Comparison of ENCODE assay signal across 6 cellular contexts in genomic region chr1:146393796-146394195, GRCh38.
DNase-seq lines count a peak whose midpoint lies in the region; ATAC-seq, FAIRE-seq and TF ChIP-seq lines count a peak whose summit lies in the region.
"Not testable (repeated sequence)": the region's sequence is repeated elsewhere in the genome, so short reads cannot be mapped to it uniquely, and the experiment has no call there.

No MANE protein-coding gene starts in this region.

- H3K4me1 Mint-ChIP-seq in CD14-positive monocyte; GM23338; astrocyte (ENCODE audit: low read depth, unreplicated experiment); naive B cell; stimulated activated memory B cell treated with anti-CD40 and anti-IgM and Interleukin-4, amounts not matched to agents 10 μg/mL and 1 μg/mL and 100 μg/mL, for 72 hours: not testable (repeated sequence)

- H3K79me2 ChIP-seq in GM23338 (replicated peaks; ENCODE audit: insufficient read depth); astrocyte (ENCODE audit: insufficient read depth, low read length): not testable (repeated sequence)

- H3K4me1 ChIP-seq in GM23338 (ENCODE audit: insufficient read depth); astrocyte (ENCODE audit: insufficient read depth, low read length): not testable (repeated sequence)

- H3K4me2 ChIP-seq in GM23338, result peak overlapping the region; percentile 38; the same call in 1 of the 2 replicates
- H3K4me2 ChIP-seq in astrocyte (ENCODE audit: low read length), result not testable (repeated sequence)

- H2AFZ ChIP-seq in GM23338, result not testable (repeated sequence)
- peak overlapping the region; percentile 4 for H2AFZ ChIP-seq in astrocyte (ENCODE audit: low read depth, low read length)

- DNase-seq in CD14-positive monocyte (ENCODE audit: low spot score); astrocyte (ENCODE audit: low read depth); naive B cell: not testable (repeated sequence)
- peak; percentile 18 for DNase-seq in GM23338 (ENCODE audit: low spot score)
- peak; percentile 22 for DNase-seq in islet precursor cell

- H3K4me3 ChIP-seq in GM23338, result peak overlapping the region; percentile 45; the same call in 1 of the 2 replicates
- H3K4me3 ChIP-seq in astrocyte (ENCODE audit: insufficient read depth, low read depth, low read length), result not testable (repeated sequence)

- H3F3A ChIP-seq in GM23338 (replicated peaks; ENCODE audit: low read depth), result not testable (repeated sequence)

- peak; percentile 73 for ATAC-seq in GM23338
- ATAC-seq in naive B cell (ENCODE audit: low read depth in 2 of 2); stimulated activated memory B cell treated with anti-CD40 and anti-IgM and Interleukin-4, amounts not matched to agents 10 μg/mL and 1 μg/mL and 100 μg/mL, for 72 hours: not testable (repeated sequence)

- H3K27ac ChIP-seq in GM23338 (ENCODE audit: low read depth); astrocyte (ENCODE audit: low read depth, low read length): not testable (repeated sequence)

- not testable (repeated sequence) for H3K9me3 Mint-ChIP-seq in CD14-positive monocyte; GM23338; astrocyte (ENCODE audit: unreplicated experiment); naive B cell; stimulated activated memory B cell treated with anti-CD40 and anti-IgM and Interleukin-4, amounts not matched to agents 10 μg/mL and 1 μg/mL and 100 μg/mL, for 72 hours

- not testable (repeated sequence) for H3K27me3 ChIP-seq in GM23338 (ENCODE audit: insufficient read depth); astrocyte (ENCODE audit: insufficient read depth, low read length)

- TF ChIP-seq CTCF in CD14-positive monocyte (IDR thresholded peaks at IDR 0.05); GM23338 (conservative IDR thresholded peaks at IDR 0.05; ENCODE audit: low read depth in 2 of 2); astrocyte (IDR thresholded peaks at IDR 0.05; ENCODE audit: insufficient read depth, low read depth, low read length): not testable (repeated sequence)

- not testable (repeated sequence) for H3K36me3 Mint-ChIP-seq in CD14-positive monocyte; GM23338 (ENCODE audit: low read depth); astrocyte (ENCODE audit: low read depth, unreplicated experiment); naive B cell; stimulated activated memory B cell treated with anti-CD40 and anti-IgM and Interleukin-4, amounts not matched to agents 10 μg/mL and 1 μg/mL and 100 μg/mL, for 72 hours

- H3K27me3 Mint-ChIP-seq in CD14-positive monocyte (ENCODE audit: low read depth in 3 of 3); GM23338 (ENCODE audit: insufficient read depth, low read depth, poor library complexity); astrocyte (ENCODE audit: low read depth, unreplicated experiment); naive B cell; stimulated activated memory B cell treated with anti-CD40 and anti-IgM and Interleukin-4, amounts not matched to agents 10 μg/mL and 1 μg/mL and 100 μg/mL, for 72 hours: not testable (repeated sequence)

- not testable (repeated sequence) for FAIRE-seq in astrocyte (lab: Jason Lieb, UNC)

- H3K9ac ChIP-seq in astrocyte (ENCODE audit: low read length), result not testable (repeated sequence)

- not testable (repeated sequence) for H3K36me3 ChIP-seq in GM23338 (ENCODE audit: insufficient read depth); astrocyte (ENCODE audit: insufficient read depth, low read length)

- H3K9me3 ChIP-seq in astrocyte (ENCODE audit: insufficient read depth, low read depth, low read length), result not testable (repeated sequence)

- peak overlapping the region; percentile 73 to 86 for H3K4me3 Mint-ChIP-seq in CD14-positive monocyte
- H3K4me3 Mint-ChIP-seq in GM23338, result peak overlapping the region; percentile 60; the same call in 2 of the 3 replicates
- H3K4me3 Mint-ChIP-seq in astrocyte (ENCODE audit: unreplicated experiment), result not testable (repeated sequence)
- peak overlapping the region in 6 of 8 donors; percentile 7 to 72 (median 44) for H3K4me3 Mint-ChIP-seq in naive B cell
- H3K4me3 Mint-ChIP-seq in stimulated activated memory B cell treated with anti-CD40 and anti-IgM and Interleukin-4, amounts not matched to agents 10 μg/mL and 1 μg/mL and 100 μg/mL, for 72 hours, result peak overlapping the region; percentile 39

- H3K9me2 ChIP-seq in GM23338 (ENCODE audit: insufficient read depth), result not testable (repeated sequence)

- H3K27ac Mint-ChIP-seq in CD14-positive monocyte; GM23338; astrocyte (ENCODE audit: unreplicated experiment); naive B cell; stimulated activated memory B cell treated with anti-CD40 and anti-IgM and Interleukin-4, amounts not matched to agents 10 μg/mL and 1 μg/mL and 100 μg/mL, for 72 hours: not testable (repeated sequence)

- intact Hi-C loops in CD14-positive monocyte (cut with micrococcal nuclease), result not testable (repeated sequence)

- H4K20me1 ChIP-seq in GM23338 (replicated peaks; ENCODE audit: insufficient read depth); astrocyte (ENCODE audit: insufficient read depth, low read length): not testable (repeated sequence)
